In the genomic region with DNA sequence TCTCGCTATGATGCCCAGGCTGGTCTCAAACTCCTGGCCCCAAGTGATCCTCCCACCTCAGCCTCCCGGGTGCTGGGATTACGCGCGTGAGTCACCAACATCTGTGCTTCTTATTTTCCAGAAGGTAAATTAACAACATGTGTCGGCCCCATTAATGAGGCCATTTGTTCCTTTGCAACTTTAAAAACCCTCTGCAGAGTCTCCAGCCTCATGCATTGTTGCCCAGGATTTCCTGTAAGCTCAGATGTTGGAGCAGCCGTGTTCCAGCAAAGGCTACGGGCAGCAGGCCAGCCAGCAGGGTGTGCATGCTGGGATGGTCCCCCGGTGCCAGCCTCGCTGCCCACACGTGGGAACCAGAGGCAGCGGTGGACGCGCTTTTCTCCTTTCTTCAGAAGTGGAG, we compare ENCODE assay signal across 10 cellular contexts. TPM values are rescaled to one million over a fixed set of nuclear protein-coding genes. Genes with fewer than 3 reads are reported as not detected.
A peak's percentile ranks its signal among the peaks of the same experiment; 100 is the strongest.
DNase-seq lines count a peak whose midpoint lies in the region; TF ChIP-seq lines count a peak whose summit lies in the region.
"Had no signal": no experiment of that assay in that cellular context is flagged by ENCODE, and none has a peak within 500 bp of the region (broad histone marks: within the 10 kb centered on the region; RNA-seq: fewer than 3 reads in every experiment).

No MANE protein-coding gene starts in this region.

- CTCF ChIA-PET in A673 (lab: Charles Lee), result no interaction called here

- no peaks in the 10 kb centered on the region for H3K9me3 ChIP-seq in A673 (ENCODE audit: low read depth, low read length, poor library complexity, severe bottlenecking)

- H3K36me3 ChIP-seq in A673 (ENCODE audit: insufficient read depth, low read length, poor library complexity, severe bottlenecking), result peaks cover 2% of the 10 kb centered on the region

- H3K9me3 Mint-ChIP-seq in HFFc6 (no peaks in the 10 kb centered on the region), endothelial cell (ENCODE audit: unreplicated experiment) (no peaks in the 10 kb centered on the region)
- H3K9me3 Mint-ChIP-seq: CD14-positive monocyte had no signal

- H3K27ac Mint-ChIP-seq in HFFc6 (0 out of 2 replicates have a peak overlapping the region, but pooled peaks have one; percentile 33), endothelial cell (ENCODE audit: unreplicated experiment) (no peak overlapping the region)

- no peaks in the 10 kb centered on the region; the same call in 1 of the 2 replicates for H3K36me3 Mint-ChIP-seq in HFFc6 (ENCODE audit: low read depth)
- H3K36me3 Mint-ChIP-seq in endothelial cell (ENCODE audit: low read depth, unreplicated experiment), result no peaks in the 10 kb centered on the region

- POLR2A ChIA-PET in A673 (lab: Charles Lee; ENCODE audit: low non-redundant PET), result interaction anchor here (0.9 kb wide), 1 partner anchor 107 kb away, joined by 3 read pairs; no protein-coding TSS in a partner anchor

- BruUV-seq in A673 (replicated peaks; lab: Mats Ljungman, UMichigan), result no TSS peak

- peaks cover 29% of the 10 kb centered on the region for H3K4me1 ChIP-seq in A673 (ENCODE audit: insufficient read depth, low read length, poor library complexity, severe bottlenecking)

- H3K4me1 Mint-ChIP-seq in HFFc6 (ENCODE audit: low read depth) (peaks cover 28% of the 10 kb centered on the region), endothelial cell (ENCODE audit: unreplicated experiment) (no peaks in the 10 kb centered on the region)

- H3K4me3 Mint-ChIP-seq in HFFc6, result no peak overlapping the region
- no peak overlapping the region for H3K4me3 Mint-ChIP-seq in endothelial cell (ENCODE audit: unreplicated experiment)

- DNase-seq in A673 (ENCODE audit: low spot score) (peak; percentile 93), HFFc6 (peak; percentile 52), astrocyte of the spinal cord (ENCODE audit: low read depth, low spot score) (peak; percentile 78), iris pigment epithelial cell (ENCODE audit: low read depth) (peak; percentile 31), DMS53 treated with DMSO at 0.1 percent for 48 hours (lab: John Stamatoyannopoulos, UW; ENCODE audit: unreplicated experiment) (no peak), NCI-H2081 treated with DMSO at 0.1 percent for 48 hours (lab: John Stamatoyannopoulos, UW) (no peak), NCI-H146 (lab: John Stamatoyannopoulos, UW) (no peak), endothelial cell (ENCODE audit: low spot score) (no peak)
- DNase-seq: NCI-H187 treated with DMSO at 0.1 percent for 48 hours had no signal

- intact Hi-C loops in A673 (cut with micrococcal nuclease; ENCODE audit: unreplicated experiment), result no loop called here

- H3K27me3 ChIP-seq in A673 (replicated peaks; ENCODE audit: insufficient read depth, low read depth, low read length, poor library complexity), result no peaks in the 10 kb centered on the region

- in situ Hi-C loops in astrocyte of the spinal cord (cut with HindIII; ENCODE audit: low sequenced_read_pairs), result no loop called here

- H3K27ac ChIP-seq in A673 (ENCODE audit: low read depth, low read length, poor library complexity, severe bottlenecking), result peak overlapping the region; percentile 63

- H3K27me3 Mint-ChIP-seq in HFFc6 (ENCODE audit: insufficient read depth) (peaks cover 1% of the 10 kb centered on the region; the same call in 1 of the 2 replicates), endothelial cell (ENCODE audit: unreplicated experiment) (peaks cover 6% of the 10 kb centered on the region)

- H3K4me3 ChIP-seq in A673 (ENCODE audit: low read depth, low read length, poor library complexity, severe bottlenecking), result no peak overlapping the region
- H3K4me3 ChIP-seq in astrocyte of the spinal cord (ENCODE audit: low read depth, low read length), result no peak overlapping the region

- TF ChIP-seq CTCF in A673 (conservative IDR thresholded peaks at IDR 0.05; ENCODE audit: low read depth, low read length) (no peak), HFFc6 (IDR thresholded peaks at IDR 0.05) (no peak), astrocyte of the spinal cord (IDR thresholded peaks at IDR 0.05; ENCODE audit: low read depth, low read length) (no peak), endothelial cell (IDR thresholded peaks at IDR 0.05; ENCODE audit: unreplicated experiment) (no peak)

RNA-seq across cellular contexts. Expression of a gene that starts 19.1 kb away (rescaled TPM):
- total RNA-seq in A673 (2021), result 20.1 and 24.0 TPM in 2 replicates
- 1 to 10 TPM; 4.3 to 6.8 (median 5.6) TPM for total RNA-seq in HFFc6 (2021; fragmentation: NEBNext Ultra II Directional; extraction: Animal tissue kit (Norgen Biotek cat#: 25700))
- total RNA-seq in endothelial cell (ENCODE audit: unreplicated experiment), result 22.0 TPM

RNA-seq across cellular contexts. Expression of a gene that starts 19.4 kb away (rescaled TPM):
- total RNA-seq in A673 (2021) (25.0 and 30.9 TPM in 2 replicates), endothelial cell (ENCODE audit: unreplicated experiment) (15.7 TPM)
- 10 to 100 TPM; 26.5 to 31.2 (median 27.9) TPM for total RNA-seq in HFFc6 (2021; fragmentation: NEBNext Ultra II Directional; extraction: Animal tissue kit (Norgen Biotek cat#: 25700))

RNA-seq across cellular contexts. Expression of a gene that starts 27.5 kb away (rescaled TPM):
- total RNA-seq in A673 (2021) (0.52 and 0.58 TPM in 2 replicates), endothelial cell (ENCODE audit: unreplicated experiment) (not detected)
- not detected for total RNA-seq in HFFc6 (2021; fragmentation: NEBNext Ultra II Directional; extraction: Animal tissue kit (Norgen Biotek cat#: 25700))

RNA-seq across cellular contexts. Expression of a gene that starts 40.0 kb away (rescaled TPM):
- total RNA-seq in A673 (2021) (0.39 and 1.2 TPM in 2 replicates), endothelial cell (ENCODE audit: unreplicated experiment) (0.26 TPM)
- under 1 TPM in 2 of 6 experiments, not detected in 4; 0.10 to 0.14 TPM for total RNA-seq in HFFc6 (2021; fragmentation: NEBNext Ultra II Directional; extraction: Animal tissue kit (Norgen Biotek cat#: 25700))

RNA-seq across cellular contexts. Expression of a gene that starts 51.5 kb away (rescaled TPM):
- 72.8 and 91.1 TPM in 2 replicates for total RNA-seq in A673 (2021)
- total RNA-seq in HFFc6 (2021; fragmentation: NEBNext Ultra II Directional; extraction: Animal tissue kit (Norgen Biotek cat#: 25700)), result 10 to 100 TPM; 47.4 to 60.5 (median 48.7) TPM
- 75.7 TPM for total RNA-seq in endothelial cell (ENCODE audit: unreplicated experiment)

Comparison
In these comparisons a context has a peak if more than half of its experiments do, and no peak if none do; other contexts are left out.
1. DNase-seq: peak in A673 (single experiment), HFFc6 (single experiment), astrocyte of the spinal cord (single experiment) and iris pigment epithelial cell (single experiment); none in DMS53 treated with DMSO at 0.1 percent for 48 hours (single experiment), NCI-H2081 treated with DMSO at 0.1 percent for 48 hours (single experiment), NCI-H146 (single experiment) and endothelial cell (single experiment).